Comparison of ENCODE assay signal across 24 cellular contexts in genomic region chr7:99597762-99598501, GRCh38. TPM values are rescaled to one million over a fixed set of nuclear protein-coding genes. Genes with fewer than 3 reads are reported as not detected.
DNase-seq lines count a peak whose midpoint lies in the region; ATAC-seq and TF ChIP-seq lines count a peak whose summit lies in the region.
"Had no signal": no experiment of that assay in that cellular context is flagged by ENCODE, and none has a peak within 500 bp of the region (broad histone marks: within the 10 kb centered on the region; RNA-seq: fewer than 3 reads in every experiment).

A gene with protein sequence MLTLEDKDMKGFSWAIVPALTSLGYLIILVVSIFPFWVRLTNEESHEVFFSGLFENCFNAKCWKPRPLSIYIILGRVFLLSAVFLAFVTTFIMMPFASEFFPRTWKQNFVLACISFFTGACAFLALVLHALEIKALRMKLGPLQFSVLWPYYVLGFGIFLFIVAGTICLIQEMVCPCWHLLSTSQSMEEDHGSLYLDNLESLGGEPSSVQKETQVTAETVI (plus strand): TSS chr7:99598267. CDS start chr7:99604389, 6,122 bp downstream.

- no peaks in the 10 kb centered on the region for H3K79me1 ChIP-seq in mesendoderm (ENCODE audit: low read length)

- H3K79me2 ChIP-seq in mesendoderm (ENCODE audit: control insufficient read depth, insufficient read depth, low read length): no peaks in the 10 kb centered on the region

- H3K36me3 ChIP-seq in ES-I3 (ENCODE audit: insufficient read depth, low read length) (no peaks in the 10 kb centered on the region), mesendoderm (ENCODE audit: control insufficient read depth, insufficient read depth, low read length) (no peaks in the 10 kb centered on the region), mucosa of descending colon (ENCODE audit: low read depth) (no peaks in the 10 kb centered on the region), HAP-1 (replicated peaks) (no peaks in the 10 kb centered on the region), uterus (no peaks in the 10 kb centered on the region)
- H3K36me3 ChIP-seq: BLaER1 treated with 17β-estradiol and CSF1 and Interleukin-3, amounts not matched to agents 10 nM and 100 nM; gastrocnemius medialis; MG63; upper lobe of left lung had no signal

- H2AK5ac ChIP-seq in mesendoderm (ENCODE audit: low read length): no peak within 1 kb of the TSS

- POLR2A ChIA-PET in activated CD8-positive, alpha-beta T cell treated with anti-CD3 and anti-CD28 coated beads, Interleukin-2, amount 10 ng/mL, durations not matched to agents 7 days and 5 days (lab: Charles Lee): interaction anchor here (0.6 to 1.5 kb wide), 2 partner anchors 18 to 40 kb away, joined by 3 to 7 read pairs; partner anchors contain the start of genes ZNF655 and ZSCAN25

- no peaks in the 10 kb centered on the region for H3K4me1 ChIP-seq in ES-I3 (ENCODE audit: insufficient read depth, low read length)
- H3K4me1 ChIP-seq in mesendoderm (ENCODE audit: control insufficient read depth, low read depth, low read length): no peaks in the 10 kb centered on the region
- H3K4me1 ChIP-seq in mucosa of descending colon (ENCODE audit: low read depth): no peaks in the 10 kb centered on the region
- H3K4me1 ChIP-seq in HAP-1: no peaks in the 10 kb centered on the region
- H3K4me1 ChIP-seq in uterus: no peaks in the 10 kb centered on the region
- H3K4me1 ChIP-seq: BLaER1 treated with 17β-estradiol and CSF1 and Interleukin-3, amounts not matched to agents 10 nM and 100 nM; gastrocnemius medialis; upper lobe of left lung had no signal

- no peak within 1 kb of the TSS for H3K4me3 Mint-ChIP-seq in activated CD4-positive, alpha-beta T cell treated with anti-CD3 and anti-CD28 coated beads, Interleukin-2, amount 10 ng/mL, durations not matched to agents 24 days and 14 days
- no peak within 1 kb of the TSS for H3K4me3 Mint-ChIP-seq in activated CD8-positive, alpha-beta T cell treated with anti-CD3 and anti-CD28 coated beads, Interleukin-2, amount 10 ng/mL, durations not matched to agents 7 days and 5 days
- H3K4me3 Mint-ChIP-seq: nephron progenitor cell; stimulated activated naive CD8-positive, alpha-beta T cell treated with anti-CD3 and anti-CD28 coated beads, Interleukin-15, Interleukin-2, amounts not matched to agents 100 ng/mL and 50 ng/mL, for 24 hours had no signal

- no peaks in the 10 kb centered on the region for H3K27me3 ChIP-seq in mesendoderm (ENCODE audit: insufficient read depth, low read length, poor library complexity)
- no peaks in the 10 kb centered on the region for H3K27me3 ChIP-seq in HAP-1 (ENCODE audit: low read depth)
- H3K27me3 ChIP-seq in uterus: no peaks in the 10 kb centered on the region
- H3K27me3 ChIP-seq: BLaER1 treated with 17β-estradiol and CSF1 and Interleukin-3, amounts not matched to agents 10 nM and 100 nM; dorsolateral prefrontal cortex; gastrocnemius medialis; upper lobe of left lung had no signal

- CTCF ChIA-PET in activated CD8-positive, alpha-beta T cell treated with anti-CD3 and anti-CD28 coated beads, Interleukin-2, amount 10 ng/mL, durations not matched to agents 7 days and 5 days (lab: Charles Lee): no interaction called here

- no peaks in the 10 kb centered on the region for H3K36me3 Mint-ChIP-seq in activated CD4-positive, alpha-beta T cell treated with anti-CD3 and anti-CD28 coated beads, Interleukin-2, amount 10 ng/mL, durations not matched to agents 24 days and 14 days (ENCODE audit: low read depth)
- H3K36me3 Mint-ChIP-seq in activated CD8-positive, alpha-beta T cell treated with anti-CD3 and anti-CD28 coated beads, Interleukin-2, amount 10 ng/mL, durations not matched to agents 7 days and 5 days (ENCODE audit: low read depth): no peaks in the 10 kb centered on the region

- no peak within 1 kb of the TSS for H3K56ac ChIP-seq in mesendoderm (ENCODE audit: low read length)

- H2BK120ac ChIP-seq in mesendoderm (ENCODE audit: low read depth, low read length): no peak within 1 kb of the TSS

- H3K4me3 ChIP-seq in mesendoderm (ENCODE audit: low read length): no peak within 1 kb of the TSS
- no peak within 1 kb of the TSS for H3K4me3 ChIP-seq in mucosa of descending colon
- no peak within 1 kb of the TSS for H3K4me3 ChIP-seq in HAP-1
- no peak within 1 kb of the TSS for H3K4me3 ChIP-seq in uterus
- H3K4me3 ChIP-seq: BLaER1 treated with 17β-estradiol and CSF1 and Interleukin-3, amounts not matched to agents 10 nM and 100 nM; dorsolateral prefrontal cortex; gastrocnemius medialis; MG63; upper lobe of left lung had no signal

- DNase-seq in activated CD4-positive, alpha-beta T cell treated with anti-CD3 and anti-CD28 coated beads, Interleukin-2, amount 10 ng/mL, durations not matched to agents 24 days and 14 days: peak; percentile 88
- DNase-seq in activated CD4-positive, alpha-beta T cell treated with anti-CD3 and anti-CD28 coated beads for 4 hours: no peak
- DNase-seq in activated CD8-positive, alpha-beta T cell treated with anti-CD3 and anti-CD28 coated beads, Interleukin-2, amount 10 ng/mL, durations not matched to agents 7 days and 5 days: peak; percentile 68
- DNase-seq in mesendoderm (peak; percentile 5), mucosa of descending colon (no peak), HAP-1 (ENCODE audit: low spot score in 2 of 2) (no peak), uterus (no peak)
- DNase-seq: activated CD8-positive, alpha-beta memory T cell treated with anti-CD3 and anti-CD28 coated beads for 24 hours; anterior cingulate cortex; central memory CD4-positive, alpha-beta T cell; DMS 273 treated with DMSO at 0.1 percent for 48 hours; dorsolateral prefrontal cortex; gastrocnemius medialis; GF-D8; HCEC 1CT; MG63; NCI-H1694; nephron progenitor cell; posterior cingulate gyrus; stimulated activated CD4-positive, alpha-beta T cell treated with anti-CD3 and anti-CD28 coated beads, Interleukin-1b, Interleukin-23, amount 100 ng/mL, for 48 hours had no signal

- H3K4me2 ChIP-seq in mesendoderm (ENCODE audit: low read length): no peak within 1 kb of the TSS
- H3K4me2 ChIP-seq: BLaER1 treated with 17β-estradiol and CSF1 and Interleukin-3, amounts not matched to agents 10 nM and 100 nM had no signal

- peak; percentile 9 for ATAC-seq in activated CD8-positive, alpha-beta T cell treated with anti-CD3 and anti-CD28 coated beads, Interleukin-2, amount 10 ng/mL, durations not matched to agents 7 days and 5 days
- no peak for ATAC-seq in mucosa of descending colon
- ATAC-seq: gastrocnemius medialis had no signal

- H3K27ac ChIP-seq in mesendoderm (ENCODE audit: low read depth, low read length) (no peak within 1 kb of the TSS), uterus (no peak within 1 kb of the TSS)
- H3K27ac ChIP-seq: BLaER1 treated with 17β-estradiol and CSF1 and Interleukin-3, amounts not matched to agents 10 nM and 100 nM; dorsolateral prefrontal cortex; gastrocnemius medialis; upper lobe of left lung had no signal

- no peak within 1 kb of the TSS for H4K8ac ChIP-seq in mesendoderm (ENCODE audit: low read depth, low read length)

- no peak for TF ChIP-seq CTCF in mucosa of descending colon (IDR thresholded peaks at IDR 0.05)
- TF ChIP-seq CTCF in uterus (IDR thresholded peaks at IDR 0.05): no peak

- H3K9me3 Mint-ChIP-seq in activated CD4-positive, alpha-beta T cell treated with anti-CD3 and anti-CD28 coated beads, Interleukin-2, amount 10 ng/mL, durations not matched to agents 24 days and 14 days: no peaks in the 10 kb centered on the region
- no peaks in the 10 kb centered on the region for H3K9me3 Mint-ChIP-seq in activated CD8-positive, alpha-beta T cell treated with anti-CD3 and anti-CD28 coated beads, Interleukin-2, amount 10 ng/mL, durations not matched to agents 7 days and 5 days (ENCODE audit: insufficient read depth)
- H3K9me3 Mint-ChIP-seq: nephron progenitor cell; stimulated activated naive CD8-positive, alpha-beta T cell treated with anti-CD3 and anti-CD28 coated beads, Interleukin-15, Interleukin-2, amounts not matched to agents 100 ng/mL and 50 ng/mL, for 24 hours had no signal

- H3K9me3 ChIP-seq in ES-I3 (ENCODE audit: control insufficient read depth, insufficient read depth, low read length): no peaks in the 10 kb centered on the region
- H3K9me3 ChIP-seq in mucosa of descending colon: no peaks in the 10 kb centered on the region
- no peaks in the 10 kb centered on the region for H3K9me3 ChIP-seq in HAP-1
- H3K9me3 ChIP-seq in uterus: no peaks in the 10 kb centered on the region
- H3K9me3 ChIP-seq: BLaER1 treated with 17β-estradiol and CSF1 and Interleukin-3, amounts not matched to agents 10 nM and 100 nM; gastrocnemius medialis; MG63; upper lobe of left lung had no signal

- no peaks in the 10 kb centered on the region for H3K27me3 Mint-ChIP-seq in activated CD4-positive, alpha-beta T cell treated with anti-CD3 and anti-CD28 coated beads, Interleukin-2, amount 10 ng/mL, durations not matched to agents 24 days and 14 days
- H3K27me3 Mint-ChIP-seq in activated CD8-positive, alpha-beta T cell treated with anti-CD3 and anti-CD28 coated beads, Interleukin-2, amount 10 ng/mL, durations not matched to agents 7 days and 5 days (ENCODE audit: low read depth): no peaks in the 10 kb centered on the region
- H3K27me3 Mint-ChIP-seq: stimulated activated naive CD8-positive, alpha-beta T cell treated with anti-CD3 and anti-CD28 coated beads, Interleukin-15, Interleukin-2, amounts not matched to agents 100 ng/mL and 50 ng/mL, for 24 hours had no signal

- H3K4me1 Mint-ChIP-seq in activated CD4-positive, alpha-beta T cell treated with anti-CD3 and anti-CD28 coated beads, Interleukin-2, amount 10 ng/mL, durations not matched to agents 24 days and 14 days: peaks cover 2% of the 10 kb centered on the region
- peaks cover 7% of the 10 kb centered on the region for H3K4me1 Mint-ChIP-seq in activated CD8-positive, alpha-beta T cell treated with anti-CD3 and anti-CD28 coated beads, Interleukin-2, amount 10 ng/mL, durations not matched to agents 7 days and 5 days (ENCODE audit: low read depth)
- H3K4me1 Mint-ChIP-seq: nephron progenitor cell had no signal

- no peak within 1 kb of the TSS for H3K23ac ChIP-seq in mesendoderm (ENCODE audit: low read length)

- H3K27ac Mint-ChIP-seq in activated CD4-positive, alpha-beta T cell treated with anti-CD3 and anti-CD28 coated beads, Interleukin-2, amount 10 ng/mL, durations not matched to agents 24 days and 14 days: no peak within 1 kb of the TSS
- no peak within 1 kb of the TSS for H3K27ac Mint-ChIP-seq in activated CD8-positive, alpha-beta T cell treated with anti-CD3 and anti-CD28 coated beads, Interleukin-2, amount 10 ng/mL, durations not matched to agents 7 days and 5 days
- H3K27ac Mint-ChIP-seq: nephron progenitor cell; stimulated activated naive CD8-positive, alpha-beta T cell treated with anti-CD3 and anti-CD28 coated beads, Interleukin-15, Interleukin-2, amounts not matched to agents 100 ng/mL and 50 ng/mL, for 24 hours had no signal

- intact Hi-C loops in activated CD4-positive, alpha-beta T cell treated with anti-CD3 and anti-CD28 coated beads, Interleukin-2, amount 10 ng/mL, durations not matched to agents 24 days and 14 days (cut with micrococcal nuclease): no loop called here
- intact Hi-C loops in mucosa of descending colon (cut with DNase I, micrococcal nuclease): no loop called here
- intact Hi-C loops in uterus (cut with DNase I; ENCODE audit: low total_unique reads): no loop called here

- no peak for TF ChIP-seq POLR2A in uterus (IDR thresholded peaks at IDR 0.05)

- H3K18ac ChIP-seq in mesendoderm (ENCODE audit: low read length): no peak within 1 kb of the TSS

- peak within 1 kb of the TSS; percentile 49; the same call in 1 of the 2 replicates for H3K9ac ChIP-seq in ES-I3 (ENCODE audit: low read depth, low read length)
- no peak within 1 kb of the TSS for H3K9ac ChIP-seq in mesendoderm (ENCODE audit: low read length)
- H3K9ac ChIP-seq: BLaER1 treated with 17β-estradiol and CSF1 and Interleukin-3, amounts not matched to agents 10 nM and 100 nM had no signal

- in situ Hi-C loops in HAP-1 (cut with MboI; ENCODE audit: low sequenced_read_pairs): no loop called here

- no peak within 1 kb of the TSS for H2BK5ac ChIP-seq in mesendoderm (ENCODE audit: low read length)

- WGBS in mesendoderm (ENCODE audit: extremely low coverage, insufficient coverage, low lambda C conversion rate): no CpG with 5 or more reads among the region's 34 CpGs

- H3K4ac ChIP-seq in mesendoderm (ENCODE audit: low read depth, low read length): no peak within 1 kb of the TSS

- H2BK15ac ChIP-seq in mesendoderm (replicated peaks; ENCODE audit: low read depth): no peak within 1 kb of the TSS

- H4K5ac ChIP-seq in mesendoderm (ENCODE audit: low read length): no peak within 1 kb of the TSS

RNA-seq across cellular contexts. Expression of the gene that starts here (rescaled TPM):
- 0.50 and 0.61 TPM in 2 replicates for total RNA-seq in activated CD4-positive, alpha-beta T cell treated with anti-CD3 and anti-CD28 coated beads, Interleukin-2, amount 10 ng/mL, durations not matched to agents 24 days and 14 days
- total RNA-seq in activated CD8-positive, alpha-beta T cell treated with anti-CD3 and anti-CD28 coated beads, Interleukin-2, amount 10 ng/mL, durations not matched to agents 7 days and 5 days: 1 to 10 TPM; 1.2 to 1.4 TPM
- polyA plus RNA-seq in mesendoderm (2013, experiment 1 of 2): 0.04 TPM
- not detected for polyA plus RNA-seq in mesendoderm (2013, experiment 2 of 2)
- total RNA-seq in mucosa of descending colon: 1 to 10 TPM in 1 of 3 donors, under 1 TPM in 2; 0.58 to 1.2 (median 0.82) TPM
- 1 to 10 TPM in 1 of 4 donors, under 1 TPM in 3; 0.29 to 2.2 (median 0.66) TPM for total RNA-seq in uterus
- total RNA-seq: gastrocnemius medialis had no signal

Comparison
In these comparisons a context has a peak if more than half of its experiments do, and no peak if none do; other contexts are left out.
1. Peak in DNase-seq in activated CD4-positive, alpha-beta T cell treated with anti-CD3 and anti-CD28 coated beads, Interleukin-2, amount 10 ng/mL, durations not matched to agents 24 days and 14 days; RNA of the gene not detected or under 1 TPM.
2. DNase-seq: peak in activated CD8-positive, alpha-beta T cell treated with anti-CD3 and anti-CD28 coated beads, Interleukin-2, amount 10 ng/mL, durations not matched to agents 7 days and 5 days (single experiment) and mesendoderm (single experiment); none in activated CD4-positive, alpha-beta T cell treated with anti-CD3 and anti-CD28 coated beads for 4 hours (0 of 2), mucosa of descending colon (0 of 3), HAP-1 (0 of 2) and uterus (0 of 2).